In the genomic region with DNA sequence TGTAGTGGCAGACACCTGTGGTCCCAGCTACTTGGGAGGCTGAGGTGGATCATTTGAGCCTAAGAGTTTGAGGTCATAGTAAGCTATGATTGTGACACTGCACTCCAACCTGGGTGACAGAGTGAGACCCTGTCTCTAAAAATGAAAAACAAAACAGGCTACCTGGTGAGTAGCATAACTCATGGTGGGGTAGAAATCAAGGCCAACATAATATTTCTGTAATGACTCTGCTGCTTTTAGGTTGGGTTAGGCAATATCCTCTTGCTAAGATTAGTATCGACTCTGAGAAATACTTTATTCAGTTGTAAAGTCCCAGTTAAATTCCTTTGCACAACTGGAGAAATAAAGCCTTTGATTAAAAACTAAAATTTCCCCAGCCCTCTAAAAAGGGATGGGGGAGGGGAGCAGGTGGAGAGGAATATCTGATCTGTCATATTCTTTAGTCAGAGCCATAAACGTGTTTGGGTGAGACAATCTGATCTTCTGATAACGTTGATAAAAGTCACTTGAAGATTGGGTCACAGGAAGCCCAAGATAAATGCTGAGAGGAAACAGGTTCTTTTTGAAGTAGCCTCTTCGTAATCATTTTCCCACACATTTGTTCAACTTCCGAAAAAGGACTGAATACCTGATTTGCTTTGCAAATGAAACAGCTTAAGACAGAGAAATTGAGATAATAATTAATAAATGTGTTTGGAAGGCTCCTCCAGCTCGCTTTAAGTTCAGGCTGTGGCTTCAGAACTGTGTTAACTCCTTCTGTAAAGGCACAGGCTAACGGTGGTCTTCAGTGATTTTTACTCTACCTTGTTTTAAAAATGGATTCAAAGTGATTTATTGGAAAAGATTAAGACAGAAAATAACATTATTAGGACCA, we compare ENCODE assay signal across 11 cellular contexts. TPM values are rescaled to one million over a fixed set of nuclear protein-coding genes. Genes with fewer than 3 reads are reported as not detected.
DNase-seq lines count a peak whose midpoint lies in the region; ATAC-seq and TF ChIP-seq lines count a peak whose summit lies in the region.
"Had no signal": no experiment of that assay in that cellular context is flagged by ENCODE, and none has a peak within 500 bp of the region (broad histone marks: within the 10 kb centered on the region; RNA-seq: fewer than 3 reads in every experiment).

No MANE protein-coding gene starts in this region.

- H3K4me3 ChIP-seq in fibroblast of the aortic adventitia (ENCODE audit: low read depth, low read length): no peak overlapping the region

- H3K27ac Mint-ChIP-seq in activated B cell treated with CpG ODN at 0.5 μM for 24 hours: peak overlapping the region; percentile 50

- H3K36me3 Mint-ChIP-seq in activated B cell treated with CpG ODN at 0.5 μM for 24 hours (ENCODE audit: low read depth): peaks cover 4% of the 10 kb centered on the region

- intact Hi-C loops in activated B cell treated with CpG ODN at 0.5 μM for 24 hours (cut with micrococcal nuclease): no loop called here

- no peak for TF ChIP-seq CTCF in activated B cell treated with CpG ODN at 0.5 μM for 24 hours (IDR thresholded peaks at IDR 0.05)
- TF ChIP-seq CTCF in fibroblast of the aortic adventitia (IDR thresholded peaks at IDR 0.05; ENCODE audit: insufficient read depth, low read length): no peak

- H3K9me3 Mint-ChIP-seq in activated B cell treated with CpG ODN at 0.5 μM for 24 hours: no peaks in the 10 kb centered on the region

- no peaks in the 10 kb centered on the region for H3K27me3 Mint-ChIP-seq in activated B cell treated with CpG ODN at 0.5 μM for 24 hours

- CTCF ChIA-PET in activated B cell treated with CpG ODN at 0.5 μM for 24 hours (lab: Charles Lee): no interaction called here

- DNase-seq in activated B cell treated with CpG ODN at 0.5 μM for 24 hours (no peak), fibroblast of the aortic adventitia (ENCODE audit: low read depth) (peak; percentile 43), NCI-H2227 (lab: John Stamatoyannopoulos, UW; ENCODE audit: unreplicated experiment) (no peak), globus pallidus (ENCODE audit: low spot score) (no peak), SIG-M5 treated with dmso at 0.1 percent for 504 hours (lab: John Stamatoyannopoulos, UW; ENCODE audit: unreplicated experiment) (no peak)
- DNase-seq: kidney glomerular epithelial cell, NCI-H187, SK-N-SH had no signal

- peaks cover 22% of the 10 kb centered on the region for H3K4me1 Mint-ChIP-seq in activated B cell treated with CpG ODN at 0.5 μM for 24 hours

- ATAC-seq in GM18861 (IDR thresholded peaks at IDR 0.05; ENCODE audit: unreplicated experiment) (peak; percentile 55), HG03159 (IDR thresholded peaks at IDR 0.05; ENCODE audit: unreplicated experiment) (peak; percentile 40), activated B cell treated with CpG ODN at 0.5 μM for 24 hours (ENCODE audit: low read depth) (no peak)

- H3K4me3 Mint-ChIP-seq in activated B cell treated with CpG ODN at 0.5 μM for 24 hours: no peak overlapping the region

- POLR2A ChIA-PET in activated B cell treated with CpG ODN at 0.5 μM for 24 hours (lab: Charles Lee): no interaction called here

RNA-seq across cellular contexts. Expression of gene IL4, which starts 15.0 kb away (rescaled TPM):
- total RNA-seq in activated B cell treated with CpG ODN at 0.5 μM for 24 hours (not detected in 2 replicates), fibroblast of the aortic adventitia (ENCODE audit: low replicate concordance) (0.36 TPM in 1 of 2 replicates, not detected in the other)
- total RNA-seq: pulmonary artery endothelial cell had no signal

RNA-seq across cellular contexts. Expression of gene IL13, which starts 30.8 kb away (rescaled TPM):
- total RNA-seq in activated B cell treated with CpG ODN at 0.5 μM for 24 hours (0.27 and 0.75 TPM in 2 replicates), fibroblast of the aortic adventitia (ENCODE audit: low replicate concordance) (not detected in 2 replicates)
- total RNA-seq: pulmonary artery endothelial cell had no signal

RNA-seq across cellular contexts. Expression of gene KIF3A, which starts 48.6 kb away (rescaled TPM):
- total RNA-seq in activated B cell treated with CpG ODN at 0.5 μM for 24 hours (9.2 and 9.8 TPM in 2 replicates), fibroblast of the aortic adventitia (ENCODE audit: low replicate concordance) (12.7 and 29.2 TPM in 2 replicates)

RNA-seq across cellular contexts. Expression of gene CCNI2, which starts 58.5 kb away (rescaled TPM):
- total RNA-seq in activated B cell treated with CpG ODN at 0.5 μM for 24 hours (0.44 and 1.5 TPM in 2 replicates), fibroblast of the aortic adventitia (ENCODE audit: low replicate concordance) (1.2 TPM in 1 of 2 replicates, not detected in the other)
- total RNA-seq: pulmonary artery endothelial cell had no signal
